ENCODE assay signal across 7 cellular contexts in the genomic region with DNA sequence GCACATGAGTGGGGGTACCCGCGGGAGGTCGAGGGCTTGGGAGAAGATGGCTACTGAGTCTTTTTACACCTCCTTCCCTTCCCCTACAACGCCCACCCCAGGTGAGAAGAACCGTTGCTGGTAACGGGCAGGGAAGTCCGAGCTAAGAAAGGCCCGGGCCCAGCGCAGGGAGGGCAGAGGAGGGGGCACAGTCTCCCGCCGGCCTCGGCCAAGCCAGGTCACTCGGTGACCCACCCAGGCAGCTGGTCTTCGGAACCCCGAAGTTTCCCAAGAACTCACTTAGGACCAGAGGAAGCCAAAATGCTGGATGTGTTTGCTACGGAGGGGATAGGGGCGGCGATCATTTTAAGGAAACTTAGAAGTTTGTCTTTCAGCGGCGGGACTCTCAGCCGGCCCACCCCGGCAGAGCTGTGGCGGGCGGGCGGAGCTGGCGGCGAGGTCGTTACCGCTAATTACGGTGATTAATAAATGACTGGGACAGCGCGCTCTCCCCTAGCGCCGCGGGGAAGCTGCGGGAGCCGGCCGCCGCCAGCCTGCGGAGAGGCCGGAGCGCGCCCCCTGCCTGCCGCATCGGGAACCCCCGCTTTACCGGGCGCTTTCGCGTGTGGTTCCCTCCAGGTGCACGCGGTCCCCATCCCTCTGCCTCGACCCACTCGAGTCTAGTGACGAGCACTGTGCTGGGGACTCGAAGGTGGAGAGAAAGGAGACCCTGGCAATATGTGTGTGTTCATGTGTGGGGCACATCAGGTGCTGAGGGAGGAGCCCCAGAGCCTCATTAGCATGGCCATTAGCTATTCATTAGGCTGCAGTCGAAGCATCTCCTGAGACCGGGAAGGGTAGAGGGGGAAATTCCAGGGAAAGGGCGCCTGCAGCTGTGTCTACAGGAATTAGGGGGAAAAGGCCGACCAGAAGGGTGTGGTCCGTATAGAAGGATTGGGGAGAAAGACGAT. TPM values are rescaled to one million over a fixed set of nuclear protein-coding genes. Genes with fewer than 3 reads are reported as not detected.
DNase-seq lines count a peak whose midpoint lies in the region; ATAC-seq and TF ChIP-seq lines count a peak whose summit lies in the region.

No MANE protein-coding gene starts in this region.

- H3K9me3 ChIP-seq in esophagus squamous epithelium (no peaks in the 10 kb centered on the region), vagina (no peaks in the 10 kb centered on the region)

- H3K27me3 Mint-ChIP-seq in nephron progenitor cell (ENCODE audit: low read depth, poor library complexity): peaks cover 100% of the 10 kb centered on the region

- 4 to 5% methylated on average over 31 to 33 of the region's 62 CpGs for WGBS in esophagus squamous epithelium, 2 donors

- H3K27ac ChIP-seq in esophagus squamous epithelium (no peak overlapping the region), vagina (no peak overlapping the region)

- H3K4me3 Mint-ChIP-seq in nephron progenitor cell: peak overlapping the region; percentile 47

- DNase-seq in LoVo (ENCODE audit: low spot score) (peak; percentile 36), activated T-cell treated with anti-CD3 and anti-CD28 coated beads for 4 hours (peak; percentile 36), esophagus squamous epithelium (lab: John Stamatoyannopoulos, UW) (no peak), nephron progenitor cell (peak; percentile 81), vagina (ENCODE audit: extremely low spot score in 2 of 2) (no peak), 8988T (no peak)

- TF ChIP-seq CTCF in esophagus squamous epithelium (IDR thresholded peaks at IDR 0.05) (peak in 5 of 6 experiments; percentile 56 to 73 (median 59)), nephron progenitor cell (IDR thresholded peaks at IDR 0.05) (peak; percentile 95), vagina (IDR thresholded peaks at IDR 0.05) (peak; percentile 10 to 51 (median 43))

- no peaks in the 10 kb centered on the region for H3K36me3 Mint-ChIP-seq in nephron progenitor cell (ENCODE audit: low read depth)

- H3K27ac Mint-ChIP-seq in nephron progenitor cell: no peak overlapping the region

- peaks cover 25 to 100% (median 58%) of the 10 kb centered on the region in 4 donors for H3K27me3 ChIP-seq in esophagus squamous epithelium
- H3K27me3 ChIP-seq in vagina: peaks cover 15% of the 10 kb centered on the region

- ATAC-seq in GM18502 (IDR thresholded peaks at IDR 0.05; ENCODE audit: poor library complexity, unreplicated experiment): peak; percentile 53

- H3K4me1 Mint-ChIP-seq in nephron progenitor cell: peaks cover 33% of the 10 kb centered on the region

- H3K4me1 ChIP-seq in esophagus squamous epithelium (peaks cover 13 to 65% (median 39%) of the 10 kb centered on the region in 3 donors), vagina (peaks cover 34% of the 10 kb centered on the region)

- H3K4me3 ChIP-seq in esophagus squamous epithelium: peak overlapping the region in 3 of 4 donors; percentile 18 to 56 (median 28)
- H3K4me3 ChIP-seq in vagina: peak overlapping the region in 1 of 2 donors; percentile 29

- TF ChIP-seq POLR2A in esophagus squamous epithelium (IDR thresholded peaks at IDR 0.05) (no peak), vagina (IDR thresholded peaks at IDR 0.05) (no peak)

- intact Hi-C loops in esophagus squamous epithelium (cut with DNase I) (no loop called here), vagina (cut with DNase I) (no loop called here)

- H3K9me3 Mint-ChIP-seq in nephron progenitor cell: no peaks in the 10 kb centered on the region

- no peaks in the 10 kb centered on the region for H3K36me3 ChIP-seq in esophagus squamous epithelium
- no peaks in the 10 kb centered on the region for H3K36me3 ChIP-seq in vagina

RNA-seq across cellular contexts. Expression of gene ROBO3, which starts 0.9 kb away (rescaled TPM):
- total RNA-seq in esophagus squamous epithelium: 10 to 100 TPM in 1 of 4 donors, 1 to 10 TPM in 3; 1.8 to 12.4 (median 3.8) TPM
- 18.9 TPM for total RNA-seq in vagina

RNA-seq across cellular contexts. Expression of gene ROBO4, which starts 31.5 kb away (rescaled TPM):
- total RNA-seq in esophagus squamous epithelium (10 to 100 TPM in 2 of 4 donors, 1 to 10 TPM in 2; 4.5 to 11.9 (median 8.6) TPM), vagina (39.8 TPM)

RNA-seq across cellular contexts. Expression of gene HEPN1, which starts 52.9 kb away (rescaled TPM):
- not detected for total RNA-seq in esophagus squamous epithelium
- not detected for total RNA-seq in vagina

Comparison
In these comparisons a context has a peak if more than half of its experiments do, and no peak if none do; other contexts are left out.
1. DNase-seq: peak in LoVo (single experiment), activated T-cell treated with anti-CD3 and anti-CD28 coated beads for 4 hours (single experiment) and nephron progenitor cell (single experiment); none in esophagus squamous epithelium (single experiment), vagina (0 of 2) and 8988T (single experiment).
2. CTCF ChIP-seq: peak in every context shown above with its lines; median percentile 95 in nephron progenitor cell; 59 in esophagus squamous epithelium; 43 in vagina.